In genomic region chr16:19090916-19091315, GRCh38 we compare ENCODE assay signal across 27 cellular contexts.
"Had no signal": no experiment of that assay in that cellular context is flagged by ENCODE, and none has a peak within 500 bp of the region (broad histone marks: within the 10 kb centered on the region; RNA-seq: fewer than 3 reads in every experiment).

No MANE protein-coding gene starts in this region.

- H3K9me3 ChIP-seq: esophagus muscularis mucosa had no signal

- H3K27ac ChIP-seq: esophagus muscularis mucosa, VCaP had no signal

- H3K4me3 ChIP-seq: esophagus muscularis mucosa had no signal

- DNase-seq: activated CD4-positive, alpha-beta memory T cell treated with anti-CD3 and anti-CD28 coated beads, Interleukin-2, amount 10 ng/mL, durations not matched to agents 7 days and 5 days; activated CD4-positive, alpha-beta T cell treated with anti-CD3 and anti-CD28 coated beads for 1 hour; activated CD4-positive, alpha-beta T cell treated with anti-CD3 and anti-CD28 coated beads for 4 hours; activated CD4-positive, alpha-beta T cell treated with anti-CD3 and anti-CD28 coated beads, Interleukin-2, amount 10 ng/mL, durations not matched to agents 7 days and 5 days; activated CD4-positive, alpha-beta T cell treated with anti-CD3 and anti-CD28 coated beads, Interleukin-2, amount 50 U/mL, for 4 hours; activated CD8-positive, alpha-beta memory T cell treated with anti-CD3 and anti-CD28 coated beads, Interleukin-2, amount 50 U/mL, for 48 hours; activated effector memory CD4-positive, alpha-beta T cell treated with Interleukin-2 at 50 U/mL for 16 hours; activated gamma-delta T cell treated with Interleukin-2 at 50 U/mL for 16 hours; activated naive CD4-positive, alpha-beta T cell treated with anti-CD3 and anti-CD28 coated beads, Interleukin-2, amount 50 U/mL, for 16 hours; activated naive CD4-positive, alpha-beta T cell treated with Interleukin-2 at 50 U/mL for 16 hours; activated T-cell treated with anti-CD3 and anti-CD28 coated beads for 4 hours; activated T-cell treated with anti-CD3 and anti-CD28 coated beads, Interleukin-2, amount 50 U/mL, for 24 hours; amniotic stem cell; anterior cingulate cortex; brain microvascular endothelial cell; cortex of kidney; dermis blood vessel endothelial cell; effector CD4-positive, alpha-beta T cell; effector memory CD8-positive, alpha-beta T cell; erythroblast; foreskin melanocyte; head of caudate nucleus; T-helper 2 cell had no signal

- H3K27me3 ChIP-seq: brain microvascular endothelial cell, esophagus muscularis mucosa had no signal

- H3K36me3 ChIP-seq: brain microvascular endothelial cell, esophagus muscularis mucosa had no signal

- ATAC-seq: activated T-helper 17 cell treated with anti-CD3 and anti-CD28 coated beads, Interleukin-2, amount 50 U/mL, for 72 hours; effector memory CD8-positive, alpha-beta T cell; WTC11 had no signal
